Comparison of ENCODE assay signal across 1 cellular context in genomic region chr1:159916240-159917051, GRCh38.
TF ChIP-seq lines count a peak whose summit lies in the region.

No MANE protein-coding gene starts in this region.

TF ChIP-seq in HEK293, 187 proteins besides CTCF, POLR2A, EP300 and RAD21 (continued from another document):
- TF ChIP-seq ZNF280D (tag by site-specific recombination; IDR thresholded peaks at IDR 0.05) (no peak), ZFHX2 (tag by site-specific recombination; conservative IDR thresholded peaks at IDR 0.05) (peak; percentile 84), ZNF843 (tag by site-specific recombination; IDR thresholded peaks at IDR 0.05) (peak; percentile 98), ZNF214 (tag by site-specific recombination; IDR thresholded peaks at IDR 0.05; ENCODE audit: borderline replicate concordance) (no peak), TSHZ1 (tag by site-specific recombination; IDR thresholded peaks at IDR 0.05; ENCODE audit: borderline replicate concordance) (peak; percentile 98), ZNF175 (tag by site-specific recombination; IDR thresholded peaks at IDR 0.05) (no peak), OVOL3 (tag by site-specific recombination; IDR thresholded peaks at IDR 0.05) (peak; percentile 98), ZNF2 (tag by site-specific recombination; IDR thresholded peaks at IDR 0.05) (peak; percentile 97), SALL2 (tag by site-specific recombination; IDR thresholded peaks at IDR 0.05; ENCODE audit: borderline replicate concordance) (no peak), ZNF366 (tag by site-specific recombination; conservative IDR thresholded peaks at IDR 0.05) (peak; percentile 99)
